16 cellular contexts compared by ENCODE assay signal in genomic region chr10:75012471-75012870, GRCh38.
A peak's percentile ranks its signal among the peaks of the same experiment; 100 is the strongest.
DNase-seq lines count a peak whose midpoint lies in the region; ATAC-seq, FAIRE-seq and TF ChIP-seq lines count a peak whose summit lies in the region.
"Had no signal": no experiment of that assay in that cellular context is flagged by ENCODE, and none has a peak within 500 bp of the region (broad histone marks: within the 10 kb centered on the region; RNA-seq: fewer than 3 reads in every experiment).

No MANE protein-coding gene starts in this region.

- no peaks in the 10 kb centered on the region for H3K36me3 ChIP-seq in CD8-positive, alpha-beta memory T cell (ENCODE audit: insufficient read depth, low read length)
- H3K36me3 ChIP-seq in brain microvascular endothelial cell (replicated peaks): no peaks in the 10 kb centered on the region
- H3K36me3 ChIP-seq: HAP-1 had no signal

- no peaks in the 10 kb centered on the region for H3K9me3 ChIP-seq in CD8-positive, alpha-beta memory T cell (ENCODE audit: low read length)
- H3K9me3 ChIP-seq: HAP-1, tibial artery had no signal

- peak; percentile 76 for FAIRE-seq in GM19239 (lab: Jason Lieb, UNC)

- TF ChIP-seq CTCF in brain microvascular endothelial cell (IDR thresholded peaks at IDR 0.05; ENCODE audit: low read depth, low read length, missing control alignments): no peak

- H3K27ac ChIP-seq in CD8-positive, alpha-beta memory T cell (ENCODE audit: low read depth, low read length): no peak overlapping the region
- H3K27ac ChIP-seq in brain microvascular endothelial cell: no peak overlapping the region
- H3K27ac ChIP-seq: cardiac muscle cell, tibial artery had no signal

- peaks cover 28% of the 10 kb centered on the region for H3K4me1 ChIP-seq in CD8-positive, alpha-beta memory T cell (ENCODE audit: insufficient read depth, low read length)
- H3K4me1 ChIP-seq: HAP-1 had no signal

- peak overlapping the region in 1 of 7 donors; percentile 20 for H3K4me3 Mint-ChIP-seq in CD8-positive, alpha-beta memory T cell
- H3K4me3 Mint-ChIP-seq: nephron had no signal

- H3K4me3 ChIP-seq in CD8-positive, alpha-beta memory T cell (ENCODE audit: low read length): no peak overlapping the region
- no peak overlapping the region for H3K4me3 ChIP-seq in brain microvascular endothelial cell (ENCODE audit: low read depth, low read length)
- H3K4me3 ChIP-seq: cardiac muscle cell, HAP-1, tibial artery had no signal

- ATAC-seq in HG03432 (IDR thresholded peaks at IDR 0.05; ENCODE audit: unreplicated experiment) (peak; percentile 43), HG02852 (IDR thresholded peaks at IDR 0.05; ENCODE audit: unreplicated experiment) (no peak)

- no peak for DNase-seq in CD8-positive, alpha-beta memory T cell
- DNase-seq in GM19239 (ENCODE audit: insufficient read length, low spot score): no peak
- DNase-seq in germinal center (ENCODE audit: low spot score): peak; percentile 34
- no peak for DNase-seq in brain microvascular endothelial cell
- no peak for DNase-seq in hippocampal formation (lab: John Stamatoyannopoulos, UW)
- no peak for DNase-seq in activated effector memory CD4-positive, alpha-beta T cell treated with anti-CD3 and anti-CD28 coated beads, Interleukin-2, amount 50 U/mL, for 16 hours
- DNase-seq: activated naive CD4-positive, alpha-beta T cell treated with Interleukin-2 at 50 U/mL for 16 hours; AML-193; effector CD4-positive, alpha-beta T cell; NCI-H774; tibial artery had no signal

- H3K4me1 Mint-ChIP-seq in CD8-positive, alpha-beta memory T cell: peaks cover 53 to 71% (median 62%) of the 10 kb centered on the region in 3 donors

- peak overlapping the region; percentile 23 to 96 (median 82) for H3K27ac Mint-ChIP-seq in CD8-positive, alpha-beta memory T cell

- peaks cover 3 to 41% (median 9%) of the 10 kb centered on the region in 3 donors for H3K36me3 Mint-ChIP-seq in CD8-positive, alpha-beta memory T cell

- in situ Hi-C loops in brain microvascular endothelial cell (cut with HindIII; ENCODE audit: low pct_ligation_motif_present, low sequenced_read_pairs): no loop called here

- POLR2A ChIA-PET in CD8-positive, alpha-beta memory T cell (lab: Charles Lee): no interaction called here

- CTCF ChIA-PET in CD8-positive, alpha-beta memory T cell (lab: Charles Lee): interaction anchor here (1.7 kb wide), 1 partner anchor 9 kb away, joined by 5 read pairs; no protein-coding TSS in a partner anchor

- no peaks in the 10 kb centered on the region for H3K27me3 ChIP-seq in CD8-positive, alpha-beta memory T cell (ENCODE audit: insufficient read depth, low read length, poor library complexity, severe bottlenecking)
- no peaks in the 10 kb centered on the region for H3K27me3 ChIP-seq in brain microvascular endothelial cell (replicated peaks)
- H3K27me3 ChIP-seq: cardiac muscle cell, tibial artery had no signal

- no peaks in the 10 kb centered on the region for H3K27me3 Mint-ChIP-seq in CD8-positive, alpha-beta memory T cell

- H3K9me3 Mint-ChIP-seq in CD8-positive, alpha-beta memory T cell: no peaks in the 10 kb centered on the region
- H3K9me3 Mint-ChIP-seq: nephron had no signal
